1 cellular context compared by ENCODE assay signal in genomic region chr9:137534256-137535119, GRCh38.
A peak's percentile ranks its signal among the peaks of the same experiment; 100 is the strongest.
TF ChIP-seq lines count a peak whose summit lies in the region.

No MANE protein-coding gene starts in this region.

TF ChIP-seq in WTC11, 78 proteins besides CTCF, POLR2A, EP300 and RAD21 (continued from another document):
- no peak for TF ChIP-seq ZNF532 (CRISPR knock-in tag; IDR thresholded peaks at IDR 0.05; ENCODE audit: borderline replicate concordance)
- no peak for TF ChIP-seq HMGA2 (CRISPR knock-in tag; IDR thresholded peaks at IDR 0.05)
- peak; percentile 91 for TF ChIP-seq USF1 (CRISPR knock-in tag; IDR thresholded peaks at IDR 0.05)
- no peak for TF ChIP-seq RORB (CRISPR knock-in tag; IDR thresholded peaks at IDR 0.05)
- TF ChIP-seq FOXK1 (CRISPR knock-in tag; IDR thresholded peaks at IDR 0.05), result no peak
- no peak for TF ChIP-seq CREB1 (CRISPR knock-in tag; IDR thresholded peaks at IDR 0.05)
- TF ChIP-seq SOX15 (CRISPR knock-in tag; IDR thresholded peaks at IDR 0.05), result no peak
- peak; percentile 89 for TF ChIP-seq USF2 (CRISPR knock-in tag; IDR thresholded peaks at IDR 0.05)
- no peak for TF ChIP-seq ERG (CRISPR knock-in tag; IDR thresholded peaks at IDR 0.05)
- TF ChIP-seq ESRRA (CRISPR knock-in tag; IDR thresholded peaks at IDR 0.05; ENCODE audit: borderline replicate concordance), result no peak
- TF ChIP-seq ATF3 (CRISPR knock-in tag; conservative IDR thresholded peaks at IDR 0.05), result no peak
- TF ChIP-seq SMAD3 (CRISPR knock-in tag; IDR thresholded peaks at IDR 0.05; ENCODE audit: borderline replicate concordance), result no peak
- peak; percentile 73; the same call in 1 of the 2 replicates for TF ChIP-seq MAX (CRISPR knock-in tag; IDR thresholded peaks at IDR 0.05)
- no peak for TF ChIP-seq ARID4B (CRISPR knock-in tag; IDR thresholded peaks at IDR 0.05; ENCODE audit: borderline replicate concordance)
- no peak for TF ChIP-seq TP53 (CRISPR knock-in tag; IDR thresholded peaks at IDR 0.05)
- TF ChIP-seq SP1 (CRISPR knock-in tag; conservative IDR thresholded peaks at IDR 0.05), result no peak
- TF ChIP-seq E2F1 (CRISPR knock-in tag; IDR thresholded peaks at IDR 0.05), result no peak
- TF ChIP-seq ZBTB21 (CRISPR knock-in tag; IDR thresholded peaks at IDR 0.05; ENCODE audit: borderline replicate concordance), result no peak
- no peak for TF ChIP-seq E2F5 (CRISPR knock-in tag; IDR thresholded peaks at IDR 0.05)
